In the genomic region with DNA sequence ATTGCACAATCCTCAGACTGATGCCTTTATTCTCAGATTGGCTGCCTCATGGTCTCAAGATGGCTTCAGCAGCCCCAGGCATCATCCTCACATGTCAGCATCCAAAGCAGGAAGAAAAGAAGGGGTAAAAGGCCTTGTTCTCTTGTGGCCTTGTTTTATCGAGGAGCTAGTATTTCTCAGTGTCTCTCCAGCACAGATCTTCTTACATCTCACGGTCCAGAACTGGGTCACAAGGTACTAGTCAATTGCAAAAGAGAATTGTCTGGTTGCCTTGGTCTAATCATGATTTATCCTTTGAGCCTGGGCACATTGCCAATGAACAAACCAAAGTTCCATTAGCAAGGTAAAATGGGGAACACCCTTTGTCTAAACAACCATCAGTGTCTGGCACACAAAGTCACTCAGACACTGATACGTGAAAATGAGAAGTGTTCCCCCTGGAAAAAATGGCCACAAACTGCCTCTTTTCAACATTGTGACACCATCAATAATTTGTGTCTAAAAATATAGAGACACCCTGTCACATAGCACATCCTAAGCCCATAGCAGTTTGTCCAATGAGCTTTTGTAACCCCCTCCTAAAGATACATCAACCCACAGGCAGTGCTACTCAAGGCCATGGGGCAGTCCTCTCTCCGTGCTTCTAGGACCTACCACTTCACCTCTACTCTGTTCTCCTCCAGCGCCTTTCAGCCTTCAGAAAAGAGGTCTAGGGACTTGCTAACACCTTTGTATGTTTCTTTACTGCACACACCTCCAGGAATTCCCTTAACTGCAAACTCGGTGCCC, we compare ENCODE assay signal across 2 cellular contexts.
TF ChIP-seq lines count a peak whose summit lies in the region.

No MANE protein-coding gene starts in this region.

TF ChIP-seq in liver, 16 proteins besides CTCF, POLR2A, EP300 and RAD21 (continued from another document):
- TF ChIP-seq, protein P1, sequence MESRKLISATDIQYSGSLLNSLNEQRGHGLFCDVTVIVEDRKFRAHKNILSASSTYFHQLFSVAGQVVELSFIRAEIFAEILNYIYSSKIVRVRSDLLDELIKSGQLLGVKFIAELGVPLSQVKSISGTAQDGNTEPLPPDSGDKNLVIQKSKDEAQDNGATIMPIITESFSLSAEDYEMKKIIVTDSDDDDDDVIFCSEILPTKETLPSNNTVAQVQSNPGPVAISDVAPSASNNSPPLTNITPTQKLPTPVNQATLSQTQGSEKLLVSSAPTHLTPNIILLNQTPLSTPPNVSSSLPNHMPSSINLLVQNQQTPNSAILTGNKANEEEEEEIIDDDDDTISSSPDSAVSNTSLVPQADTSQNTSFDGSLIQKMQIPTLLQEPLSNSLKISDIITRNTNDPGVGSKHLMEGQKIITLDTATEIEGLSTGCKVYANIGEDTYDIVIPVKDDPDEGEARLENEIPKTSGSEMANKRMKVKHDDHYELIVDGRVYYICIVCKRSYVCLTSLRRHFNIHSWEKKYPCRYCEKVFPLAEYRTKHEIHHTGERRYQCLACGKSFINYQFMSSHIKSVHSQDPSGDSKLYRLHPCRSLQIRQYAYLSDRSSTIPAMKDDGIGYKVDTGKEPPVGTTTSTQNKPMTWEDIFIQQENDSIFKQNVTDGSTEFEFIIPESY (IDR thresholded peaks at IDR 0.05), result no peak
- TF ChIP-seq, protein P2, sequence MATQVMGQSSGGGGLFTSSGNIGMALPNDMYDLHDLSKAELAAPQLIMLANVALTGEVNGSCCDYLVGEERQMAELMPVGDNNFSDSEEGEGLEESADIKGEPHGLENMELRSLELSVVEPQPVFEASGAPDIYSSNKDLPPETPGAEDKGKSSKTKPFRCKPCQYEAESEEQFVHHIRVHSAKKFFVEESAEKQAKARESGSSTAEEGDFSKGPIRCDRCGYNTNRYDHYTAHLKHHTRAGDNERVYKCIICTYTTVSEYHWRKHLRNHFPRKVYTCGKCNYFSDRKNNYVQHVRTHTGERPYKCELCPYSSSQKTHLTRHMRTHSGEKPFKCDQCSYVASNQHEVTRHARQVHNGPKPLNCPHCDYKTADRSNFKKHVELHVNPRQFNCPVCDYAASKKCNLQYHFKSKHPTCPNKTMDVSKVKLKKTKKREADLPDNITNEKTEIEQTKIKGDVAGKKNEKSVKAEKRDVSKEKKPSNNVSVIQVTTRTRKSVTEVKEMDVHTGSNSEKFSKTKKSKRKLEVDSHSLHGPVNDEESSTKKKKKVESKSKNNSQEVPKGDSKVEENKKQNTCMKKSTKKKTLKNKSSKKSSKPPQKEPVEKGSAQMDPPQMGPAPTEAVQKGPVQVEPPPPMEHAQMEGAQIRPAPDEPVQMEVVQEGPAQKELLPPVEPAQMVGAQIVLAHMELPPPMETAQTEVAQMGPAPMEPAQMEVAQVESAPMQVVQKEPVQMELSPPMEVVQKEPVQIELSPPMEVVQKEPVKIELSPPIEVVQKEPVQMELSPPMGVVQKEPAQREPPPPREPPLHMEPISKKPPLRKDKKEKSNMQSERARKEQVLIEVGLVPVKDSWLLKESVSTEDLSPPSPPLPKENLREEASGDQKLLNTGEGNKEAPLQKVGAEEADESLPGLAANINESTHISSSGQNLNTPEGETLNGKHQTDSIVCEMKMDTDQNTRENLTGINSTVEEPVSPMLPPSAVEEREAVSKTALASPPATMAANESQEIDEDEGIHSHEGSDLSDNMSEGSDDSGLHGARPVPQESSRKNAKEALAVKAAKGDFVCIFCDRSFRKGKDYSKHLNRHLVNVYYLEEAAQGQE (IDR thresholded peaks at IDR 0.05), result no peak
- TF ChIP-seq HNF4G (IDR thresholded peaks at IDR 0.05) (no peak), SP1 (IDR thresholded peaks at IDR 0.05) (no peak), EGR1 (IDR thresholded peaks at IDR 0.05; ENCODE audit: low read depth in 2 of 2) (no peak)
TF ChIP-seq in liver: peak in this region for 3.

TF ChIP-seq in HepG2, 621 proteins besides CTCF, POLR2A, EP300 and RAD21 (continued from another document):
- TF ChIP-seq, protein P3, sequence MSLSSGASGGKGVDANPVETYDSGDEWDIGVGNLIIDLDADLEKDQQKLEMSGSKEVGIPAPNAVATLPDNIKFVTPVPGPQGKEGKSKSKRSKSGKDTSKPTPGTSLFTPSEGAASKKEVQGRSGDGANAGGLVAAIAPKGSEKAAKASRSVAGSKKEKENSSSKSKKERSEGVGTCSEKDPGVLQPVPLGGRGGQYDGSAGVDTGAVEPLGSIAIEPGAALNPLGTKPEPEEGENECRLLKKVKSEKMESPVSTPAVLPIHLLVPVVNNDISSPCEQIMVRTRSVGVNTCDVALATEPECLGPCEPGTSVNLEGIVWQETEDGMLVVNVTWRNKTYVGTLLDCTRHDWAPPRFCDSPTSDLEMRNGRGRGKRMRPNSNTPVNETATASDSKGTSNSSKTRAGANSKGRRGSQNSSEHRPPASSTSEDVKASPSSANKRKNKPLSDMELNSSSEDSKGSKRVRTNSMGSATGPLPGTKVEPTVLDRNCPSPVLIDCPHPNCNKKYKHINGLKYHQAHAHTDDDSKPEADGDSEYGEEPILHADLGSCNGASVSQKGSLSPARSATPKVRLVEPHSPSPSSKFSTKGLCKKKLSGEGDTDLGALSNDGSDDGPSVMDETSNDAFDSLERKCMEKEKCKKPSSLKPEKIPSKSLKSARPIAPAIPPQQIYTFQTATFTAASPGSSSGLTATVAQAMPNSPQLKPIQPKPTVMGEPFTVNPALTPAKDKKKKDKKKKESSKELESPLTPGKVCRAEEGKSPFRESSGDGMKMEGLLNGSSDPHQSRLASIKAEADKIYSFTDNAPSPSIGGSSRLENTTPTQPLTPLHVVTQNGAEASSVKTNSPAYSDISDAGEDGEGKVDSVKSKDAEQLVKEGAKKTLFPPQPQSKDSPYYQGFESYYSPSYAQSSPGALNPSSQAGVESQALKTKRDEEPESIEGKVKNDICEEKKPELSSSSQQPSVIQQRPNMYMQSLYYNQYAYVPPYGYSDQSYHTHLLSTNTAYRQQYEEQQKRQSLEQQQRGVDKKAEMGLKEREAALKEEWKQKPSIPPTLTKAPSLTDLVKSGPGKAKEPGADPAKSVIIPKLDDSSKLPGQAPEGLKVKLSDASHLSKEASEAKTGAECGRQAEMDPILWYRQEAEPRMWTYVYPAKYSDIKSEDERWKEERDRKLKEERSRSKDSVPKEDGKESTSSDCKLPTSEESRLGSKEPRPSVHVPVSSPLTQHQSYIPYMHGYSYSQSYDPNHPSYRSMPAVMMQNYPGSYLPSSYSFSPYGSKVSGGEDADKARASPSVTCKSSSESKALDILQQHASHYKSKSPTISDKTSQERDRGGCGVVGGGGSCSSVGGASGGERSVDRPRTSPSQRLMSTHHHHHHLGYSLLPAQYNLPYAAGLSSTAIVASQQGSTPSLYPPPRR (CRISPR knock-in tag; IDR thresholded peaks at IDR 0.05; ENCODE audit: borderline replicate concordance), result no peak
- TF ChIP-seq GATAD2A (CRISPR knock-in tag; IDR thresholded peaks at IDR 0.05) (no peak), MTA3 (CRISPR knock-in tag; IDR thresholded peaks at IDR 0.05) (no peak), ATAD3A (CRISPR knock-in tag; IDR thresholded peaks at IDR 0.05) (no peak), POGZ (CRISPR knock-in tag; IDR thresholded peaks at IDR 0.05) (no peak), ZFAT (CRISPR knock-in tag; conservative IDR thresholded peaks at IDR 0.05) (no peak), BRD4 (CRISPR knock-in tag; IDR thresholded peaks at IDR 0.05) (no peak), ZNF468 (CRISPR knock-in tag; IDR thresholded peaks at IDR 0.05) (no peak), NRL (CRISPR knock-in tag; IDR thresholded peaks at IDR 0.05; ENCODE audit: borderline replicate concordance) (no peak), POLR2AphosphoS2 (IDR thresholded peaks at IDR 0.05; ENCODE audit: low read depth, low read length) (no peak)
- TF ChIP-seq, protein P4, sequence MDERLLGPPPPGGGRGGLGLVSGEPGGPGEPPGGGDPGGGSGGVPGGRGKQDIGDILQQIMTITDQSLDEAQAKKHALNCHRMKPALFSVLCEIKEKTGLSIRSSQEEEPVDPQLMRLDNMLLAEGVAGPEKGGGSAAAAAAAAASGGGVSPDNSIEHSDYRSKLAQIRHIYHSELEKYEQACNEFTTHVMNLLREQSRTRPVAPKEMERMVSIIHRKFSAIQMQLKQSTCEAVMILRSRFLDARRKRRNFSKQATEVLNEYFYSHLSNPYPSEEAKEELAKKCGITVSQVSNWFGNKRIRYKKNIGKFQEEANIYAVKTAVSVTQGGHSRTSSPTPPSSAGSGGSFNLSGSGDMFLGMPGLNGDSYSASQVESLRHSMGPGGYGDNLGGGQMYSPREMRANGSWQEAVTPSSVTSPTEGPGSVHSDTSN (CRISPR knock-in tag; IDR thresholded peaks at IDR 0.05), result no peak
- TF ChIP-seq, protein P5, sequence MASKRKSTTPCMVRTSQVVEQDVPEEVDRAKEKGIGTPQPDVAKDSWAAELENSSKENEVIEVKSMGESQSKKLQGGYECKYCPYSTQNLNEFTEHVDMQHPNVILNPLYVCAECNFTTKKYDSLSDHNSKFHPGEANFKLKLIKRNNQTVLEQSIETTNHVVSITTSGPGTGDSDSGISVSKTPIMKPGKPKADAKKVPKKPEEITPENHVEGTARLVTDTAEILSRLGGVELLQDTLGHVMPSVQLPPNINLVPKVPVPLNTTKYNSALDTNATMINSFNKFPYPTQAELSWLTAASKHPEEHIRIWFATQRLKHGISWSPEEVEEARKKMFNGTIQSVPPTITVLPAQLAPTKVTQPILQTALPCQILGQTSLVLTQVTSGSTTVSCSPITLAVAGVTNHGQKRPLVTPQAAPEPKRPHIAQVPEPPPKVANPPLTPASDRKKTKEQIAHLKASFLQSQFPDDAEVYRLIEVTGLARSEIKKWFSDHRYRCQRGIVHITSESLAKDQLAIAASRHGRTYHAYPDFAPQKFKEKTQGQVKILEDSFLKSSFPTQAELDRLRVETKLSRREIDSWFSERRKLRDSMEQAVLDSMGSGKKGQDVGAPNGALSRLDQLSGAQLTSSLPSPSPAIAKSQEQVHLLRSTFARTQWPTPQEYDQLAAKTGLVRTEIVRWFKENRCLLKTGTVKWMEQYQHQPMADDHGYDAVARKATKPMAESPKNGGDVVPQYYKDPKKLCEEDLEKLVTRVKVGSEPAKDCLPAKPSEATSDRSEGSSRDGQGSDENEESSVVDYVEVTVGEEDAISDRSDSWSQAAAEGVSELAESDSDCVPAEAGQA (IDR thresholded peaks at IDR 0.05; ENCODE audit: low read depth), result no peak
- TF ChIP-seq, protein P5 (CRISPR knock-in tag; IDR thresholded peaks at IDR 0.05; ENCODE audit: borderline replicate concordance), result no peak
- TF ChIP-seq, protein P6, sequence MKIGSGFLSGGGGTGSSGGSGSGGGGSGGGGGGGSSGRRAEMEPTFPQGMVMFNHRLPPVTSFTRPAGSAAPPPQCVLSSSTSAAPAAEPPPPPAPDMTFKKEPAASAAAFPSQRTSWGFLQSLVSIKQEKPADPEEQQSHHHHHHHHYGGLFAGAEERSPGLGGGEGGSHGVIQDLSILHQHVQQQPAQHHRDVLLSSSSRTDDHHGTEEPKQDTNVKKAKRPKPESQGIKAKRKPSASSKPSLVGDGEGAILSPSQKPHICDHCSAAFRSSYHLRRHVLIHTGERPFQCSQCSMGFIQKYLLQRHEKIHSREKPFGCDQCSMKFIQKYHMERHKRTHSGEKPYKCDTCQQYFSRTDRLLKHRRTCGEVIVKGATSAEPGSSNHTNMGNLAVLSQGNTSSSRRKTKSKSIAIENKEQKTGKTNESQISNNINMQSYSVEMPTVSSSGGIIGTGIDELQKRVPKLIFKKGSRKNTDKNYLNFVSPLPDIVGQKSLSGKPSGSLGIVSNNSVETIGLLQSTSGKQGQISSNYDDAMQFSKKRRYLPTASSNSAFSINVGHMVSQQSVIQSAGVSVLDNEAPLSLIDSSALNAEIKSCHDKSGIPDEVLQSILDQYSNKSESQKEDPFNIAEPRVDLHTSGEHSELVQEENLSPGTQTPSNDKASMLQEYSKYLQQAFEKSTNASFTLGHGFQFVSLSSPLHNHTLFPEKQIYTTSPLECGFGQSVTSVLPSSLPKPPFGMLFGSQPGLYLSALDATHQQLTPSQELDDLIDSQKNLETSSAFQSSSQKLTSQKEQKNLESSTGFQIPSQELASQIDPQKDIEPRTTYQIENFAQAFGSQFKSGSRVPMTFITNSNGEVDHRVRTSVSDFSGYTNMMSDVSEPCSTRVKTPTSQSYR (CRISPR knock-in tag; IDR thresholded peaks at IDR 0.05; ENCODE audit: borderline replicate concordance), result no peak
- TF ChIP-seq, protein P7, sequence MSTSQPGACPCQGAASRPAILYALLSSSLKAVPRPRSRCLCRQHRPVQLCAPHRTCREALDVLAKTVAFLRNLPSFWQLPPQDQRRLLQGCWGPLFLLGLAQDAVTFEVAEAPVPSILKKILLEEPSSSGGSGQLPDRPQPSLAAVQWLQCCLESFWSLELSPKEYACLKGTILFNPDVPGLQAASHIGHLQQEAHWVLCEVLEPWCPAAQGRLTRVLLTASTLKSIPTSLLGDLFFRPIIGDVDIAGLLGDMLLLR (CRISPR knock-in tag; IDR thresholded peaks at IDR 0.05), result no peak
- TF ChIP-seq, protein P8, sequence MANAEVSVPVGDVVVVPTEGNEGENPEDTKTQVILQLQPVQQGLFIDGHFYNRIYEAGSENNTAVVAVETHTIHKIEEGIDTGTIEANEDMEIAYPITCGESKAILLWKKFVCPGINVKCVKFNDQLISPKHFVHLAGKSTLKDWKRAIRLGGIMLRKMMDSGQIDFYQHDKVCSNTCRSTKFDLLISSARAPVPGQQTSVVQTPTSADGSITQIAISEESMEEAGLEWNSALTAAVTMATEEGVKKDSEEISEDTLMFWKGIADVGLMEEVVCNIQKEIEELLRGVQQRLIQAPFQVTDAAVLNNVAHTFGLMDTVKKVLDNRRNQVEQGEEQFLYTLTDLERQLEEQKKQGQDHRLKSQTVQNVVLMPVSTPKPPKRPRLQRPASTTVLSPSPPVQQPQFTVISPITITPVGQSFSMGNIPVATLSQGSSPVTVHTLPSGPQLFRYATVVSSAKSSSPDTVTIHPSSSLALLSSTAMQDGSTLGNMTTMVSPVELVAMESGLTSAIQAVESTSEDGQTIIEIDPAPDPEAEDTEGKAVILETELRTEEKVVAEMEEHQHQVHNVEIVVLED (CRISPR knock-in tag; IDR thresholded peaks at IDR 0.05; ENCODE audit: borderline replicate concordance), result no peak
- TF ChIP-seq, protein P9, sequence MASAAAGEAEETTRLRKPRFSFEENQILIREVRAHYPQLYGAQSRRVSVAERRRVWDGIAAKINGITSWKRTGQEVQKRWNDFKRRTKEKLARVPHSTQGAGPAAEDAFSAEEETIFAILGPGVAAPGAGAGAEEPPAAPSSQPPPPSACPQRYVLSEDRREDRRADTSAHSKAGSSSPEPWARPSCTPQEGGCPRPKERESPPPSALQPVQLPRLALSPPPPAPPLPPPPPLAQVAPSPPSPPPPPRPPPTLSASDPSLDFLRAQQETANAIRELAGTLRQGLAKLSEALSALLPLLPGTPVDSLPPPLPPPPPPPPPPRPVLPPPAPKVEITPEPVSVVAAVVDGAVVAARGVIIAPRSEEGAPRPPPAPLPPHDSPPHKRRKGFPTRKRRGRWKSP (CRISPR knock-in tag; IDR thresholded peaks at IDR 0.05), result no peak
